Comparison of ENCODE assay signal across 8 cellular contexts in genomic region chr1:25820247-25821111, GRCh38. TPM values are rescaled to one million over a fixed set of nuclear protein-coding genes. Genes with fewer than 3 reads are reported as not detected.
A peak's percentile ranks its signal among the peaks of the same experiment; 100 is the strongest.
DNase-seq lines count a peak whose midpoint lies in the region; ATAC-seq and TF ChIP-seq lines count a peak whose summit lies in the region.

No MANE protein-coding gene starts in this region.

- no peaks in the 10 kb centered on the region for H3K9me3 ChIP-seq in prostate gland

- TF ChIP-seq CTCF in RWPE1 (conservative IDR thresholded peaks at IDR 0.05; ENCODE audit: low read depth), result no peak
- TF ChIP-seq CTCF in prostate gland (IDR thresholded peaks at IDR 0.05), result no peak

- POLR2A ChIA-PET in RWPE1 (lab: Yijun Ruan, JAX; ENCODE audit: low non-redundant PET), result interaction anchor here (0.7 to 1.0 kb wide), 2 partner anchors 10 to 11 kb away, joined by 3 to 4 read pairs; no protein-coding TSS in a partner anchor

- no peaks in the 10 kb centered on the region for H3K36me3 ChIP-seq in prostate gland

- CTCF ChIA-PET in RWPE1 (lab: Yijun Ruan, JAX), result interaction anchor here (0.6 kb wide), 3 partner anchors 50 to 316 kb away, joined by 3 read pairs; no protein-coding TSS in a partner anchor

- no peaks in the 10 kb centered on the region for H3K27me3 ChIP-seq in prostate gland (replicated peaks; ENCODE audit: insufficient read depth)

- H3K4me3 ChIP-seq in prostate gland, result peak overlapping the region; percentile 78 to 86

- H3K4me1 ChIP-seq in prostate gland (replicated peaks), result peaks cover 11% of the 10 kb centered on the region

- intact Hi-C loops in prostate gland (cut with DNase I), result no loop called here

- WGBS in prostate gland, result under 1% methylated on average over 35 of the region's 67 CpGs

- no peak for TF ChIP-seq POLR2A in prostate gland (IDR thresholded peaks at IDR 0.05)

- H3K27ac ChIP-seq in RWPE1 (peak overlapping the region; percentile 92), prostate gland (peak overlapping the region; percentile 77 to 87)

- ATAC-seq in GM19351 (IDR thresholded peaks at IDR 0.05; ENCODE audit: unreplicated experiment) (peak; percentile 48), HG03442 (IDR thresholded peaks at IDR 0.05; ENCODE audit: unreplicated experiment) (peak; percentile 36)

- peak; percentile 63 for DNase-seq in COLO829 (ENCODE audit: low spot score)
- peak; percentile 76 for DNase-seq in RWPE1 (ENCODE audit: low spot score)
- DNase-seq in activated gamma-delta T cell treated with Interleukin-2 at 50 U/mL for 16 hours, result peak; percentile 65
- DNase-seq in germinal center (ENCODE audit: low spot score), result peak; percentile 89
- no peak for DNase-seq in prostate gland (ENCODE audit: low spot score)
- DNase-seq in H4 (ENCODE audit: low spot score), result no peak

RNA-seq across cellular contexts. Expression of gene MTFR1L, which starts 0.7 kb away (rescaled TPM):
- 100 to 1,000 TPM in 1 of 2 donors, 10 to 100 TPM in 1; 82.2 to 112 TPM for total RNA-seq in prostate gland
- 24.4 and 31.7 TPM in 2 replicates for total RNA-seq in H4 (2014; rRNA removed; shearing (Covaris generic))

RNA-seq across cellular contexts. Expression of gene SELENON, which starts 20.5 kb away (rescaled TPM):
- 10 to 100 TPM; 89.7 to 90.0 TPM for total RNA-seq in prostate gland
- 27.7 and 32.1 TPM in 2 replicates for total RNA-seq in H4 (2014; rRNA removed; shearing (Covaris generic))

RNA-seq across cellular contexts. Expression of gene AUNIP, which starts 38.8 kb away (rescaled TPM):
- 1 to 10 TPM in 1 of 2 donors, under 1 TPM in 1; 0.32 to 4.3 TPM for total RNA-seq in prostate gland
- total RNA-seq in H4 (2014; rRNA removed; shearing (Covaris generic)), result 8.7 and 12.4 TPM in 2 replicates

RNA-seq across cellular contexts. Expression of gene PAQR7, which starts 55.0 kb away (rescaled TPM):
- 10 to 100 TPM in 1 of 2 donors, 1 to 10 TPM in 1; 7.8 to 74.0 TPM for total RNA-seq in prostate gland
- 2.8 and 3.2 TPM in 2 replicates for total RNA-seq in H4 (2014; rRNA removed; shearing (Covaris generic))

Comparison
In these comparisons a context has a peak if more than half of its experiments do, and no peak if none do; other contexts are left out.
1. DNase-seq: peak in COLO829 (single experiment), RWPE1 (single experiment), activated gamma-delta T cell treated with Interleukin-2 at 50 U/mL for 16 hours (single experiment) and germinal center (single experiment); none in prostate gland (single experiment) and H4 (single experiment).